22 cellular contexts compared by ENCODE assay signal in genomic region chr5:39531299-39531698, GRCh38.
"Had no signal": no experiment of that assay in that cellular context is flagged by ENCODE, and none has a peak within 500 bp of the region (broad histone marks: within the 10 kb centered on the region; RNA-seq: fewer than 3 reads in every experiment).

No MANE protein-coding gene starts in this region.

- H3K27ac Mint-ChIP-seq: effector memory CD8-positive, alpha-beta T cell; naive thymus-derived CD8-positive, alpha-beta T cell; nephron progenitor cell; stimulated activated effector memory CD8-positive, alpha-beta T cell treated with anti-CD3 and anti-CD28 coated beads, Interleukin-12 subunit alpha, Interleukin-12 subunit beta, amount 100 ng/mL, for 72 hours; type B pancreatic cell had no signal

- H3K36me3 ChIP-seq: esophagus squamous epithelium, sigmoid colon, stomach, thyroid gland had no signal

- DNase-seq: cortex of kidney; effector memory CD8-positive, alpha-beta T cell; erythroblast; esophagus squamous epithelium; foreskin melanocyte; mesenchymal stem cell; midbrain; naive thymus-derived CD8-positive, alpha-beta T cell; nephron progenitor cell; nucleus accumbens; psoas muscle; right cardiac atrium; sigmoid colon; stimulated activated CD4-positive, alpha-beta T cell treated with anti-CD3 and anti-CD28 coated beads, Interleukin-2, amount 100 ng/mL, for 24 hours; stimulated activated CD4-positive, alpha-beta T cell treated with anti-CD3 and anti-CD28 coated beads, Interleukin-4, amount 100 ng/mL, for 24 hours; stimulated activated naive CD4-positive, alpha-beta T cell treated with Interleukin-2 at 50 U/mL for 16 hours; stomach; thyroid gland had no signal

- H3K36me3 Mint-ChIP-seq: stimulated activated effector memory CD8-positive, alpha-beta T cell treated with anti-CD3 and anti-CD28 coated beads, Interleukin-12 subunit alpha, Interleukin-12 subunit beta, amount 100 ng/mL, for 72 hours; type B pancreatic cell had no signal

- H3K9me3 Mint-ChIP-seq: effector memory CD8-positive, alpha-beta T cell; naive thymus-derived CD8-positive, alpha-beta T cell; nephron progenitor cell; stimulated activated effector memory CD8-positive, alpha-beta T cell treated with anti-CD3 and anti-CD28 coated beads, Interleukin-12 subunit alpha, Interleukin-12 subunit beta, amount 100 ng/mL, for 72 hours; type B pancreatic cell had no signal

- ATAC-seq: effector memory CD8-positive, alpha-beta T cell; left lobe of liver; naive thymus-derived CD8-positive, alpha-beta T cell; psoas muscle; right cardiac atrium; stimulated activated effector memory CD8-positive, alpha-beta T cell treated with anti-CD3 and anti-CD28 coated beads, Interleukin-12 subunit alpha, Interleukin-12 subunit beta, amount 100 ng/mL, for 72 hours had no signal

- H3K4me3 Mint-ChIP-seq: effector memory CD8-positive, alpha-beta T cell; naive thymus-derived CD8-positive, alpha-beta T cell; nephron progenitor cell; stimulated activated effector memory CD8-positive, alpha-beta T cell treated with anti-CD3 and anti-CD28 coated beads, Interleukin-12 subunit alpha, Interleukin-12 subunit beta, amount 100 ng/mL, for 72 hours; type B pancreatic cell had no signal

- H3K4me3 ChIP-seq: esophagus squamous epithelium, lung, psoas muscle, sigmoid colon, stomach, thyroid gland had no signal

- H3K27me3 Mint-ChIP-seq: type B pancreatic cell had no signal

- H3K4me1 Mint-ChIP-seq: stimulated activated effector memory CD8-positive, alpha-beta T cell treated with anti-CD3 and anti-CD28 coated beads, Interleukin-12 subunit alpha, Interleukin-12 subunit beta, amount 100 ng/mL, for 72 hours had no signal

- H3K27me3 ChIP-seq: esophagus squamous epithelium, sigmoid colon, stomach, thyroid gland had no signal
